In the genomic region with DNA sequence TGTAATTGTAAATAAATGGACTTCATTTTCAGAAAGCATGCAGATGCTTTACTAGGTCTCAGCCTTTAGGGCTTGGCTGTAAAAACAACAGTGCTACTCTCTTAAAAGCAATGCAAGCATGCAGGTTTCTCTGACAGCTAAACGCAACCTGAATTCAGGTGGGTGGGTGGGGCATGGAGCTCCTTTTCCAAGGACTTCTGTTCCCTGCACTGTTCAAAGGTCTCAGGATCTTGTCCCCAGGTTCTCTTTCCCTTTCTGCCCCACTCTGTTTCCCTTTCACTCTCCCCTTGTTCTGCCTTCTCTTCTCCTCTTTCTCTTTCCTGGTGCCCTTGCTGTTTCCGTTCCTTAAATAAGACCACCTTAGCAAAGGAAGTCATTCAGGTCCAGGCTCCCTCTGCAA, we compare ENCODE assay signal across 23 cellular contexts.
"Had no signal": no experiment of that assay in that cellular context is flagged by ENCODE, and none has a peak within 500 bp of the region (broad histone marks: within the 10 kb centered on the region; RNA-seq: fewer than 3 reads in every experiment).

No MANE protein-coding gene starts in this region.

- H3K27ac ChIP-seq: dorsolateral prefrontal cortex, epithelial cell of prostate, gastrocnemius medialis, lower lobe of right lung, neural progenitor cell, parathyroid adenoma, stomach, thyroid gland, upper lobe of left lung had no signal

- H3K27me3 ChIP-seq: dorsolateral prefrontal cortex, gastrocnemius medialis, neural progenitor cell, stomach, thyroid gland, upper lobe of left lung had no signal

- DNase-seq: cerebellar nuclear complex; dorsolateral prefrontal cortex; effector CD8-positive, alpha-beta T cell; endodermal cell; foreskin fibroblast; gastrocnemius medialis; head of caudate nucleus; left cardiac atrium; left ventricle myocardium superior; lower lobe of right lung; naive thymus-derived CD4-positive, alpha-beta T cell; stimulated activated CD4-positive, alpha-beta T cell treated with anti-CD3 and anti-CD28 coated beads, Interleukin-2, amount 100 ng/mL, for 24 hours; stimulated activated CD4-positive, alpha-beta T cell treated with anti-CD3 and anti-CD28 coated beads, Interleukin-4, amount 100 ng/mL, for 24 hours; stimulated activated naive CD4-positive, alpha-beta T cell treated with Interleukin-2 at 50 U/mL for 16 hours; stomach; thyroid gland; upper lobe of left lung had no signal

- ATAC-seq: esophagus mucosa; gastrocnemius medialis; left cardiac atrium; left ventricle myocardium superior; naive thymus-derived CD4-positive, alpha-beta T cell; sciatic nerve; stimulated activated effector memory CD8-positive, alpha-beta T cell treated with anti-CD3 and anti-CD28 coated beads, Interleukin-12 subunit alpha, Interleukin-12 subunit beta, amount 100 ng/mL, for 72 hours had no signal

- H3K36me3 ChIP-seq: gastrocnemius medialis, lower lobe of right lung, neural progenitor cell, stomach, thyroid gland, upper lobe of left lung had no signal

- H3K9ac ChIP-seq: neural progenitor cell, parathyroid adenoma had no signal

- H3K4me1 ChIP-seq: gastrocnemius medialis, lower lobe of right lung, parathyroid adenoma, stomach, thyroid gland, upper lobe of left lung had no signal

- H3K9me3 ChIP-seq: gastrocnemius medialis, lower lobe of right lung, stomach, thyroid gland, upper lobe of left lung had no signal

- H3K4me3 ChIP-seq: dorsolateral prefrontal cortex, gastrocnemius medialis, lower lobe of right lung, neural progenitor cell, stomach, thyroid gland, upper lobe of left lung had no signal
